ENCODE assay signal across 8 cellular contexts in the genomic region with DNA sequence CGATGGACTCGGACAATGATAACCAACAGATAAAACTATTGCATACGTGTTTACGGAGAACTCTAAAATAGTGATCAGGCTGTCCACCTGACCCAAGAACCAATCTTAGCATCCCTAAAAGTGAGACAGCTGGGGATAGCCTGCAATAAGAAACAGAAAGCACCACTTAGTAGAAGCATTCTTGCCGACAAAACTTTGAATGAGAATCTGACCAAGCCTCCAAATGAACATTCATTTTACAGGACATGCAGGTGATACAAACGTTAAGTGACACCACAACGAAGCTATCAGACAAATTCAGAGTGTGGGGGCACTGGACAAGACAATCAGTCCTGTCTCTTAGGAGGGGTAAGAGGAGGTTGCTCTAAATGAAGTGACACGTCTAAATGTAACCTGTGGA. TPM values are rescaled to one million over a fixed set of nuclear protein-coding genes. Genes with fewer than 3 reads are reported as not detected.
DNase-seq lines count a peak whose midpoint lies in the region; FAIRE-seq and TF ChIP-seq lines count a peak whose summit lies in the region.

No MANE protein-coding gene starts in this region.

- H3K27me3 ChIP-seq in esophagus (ENCODE audit: control insufficient read depth in 1 of 2, insufficient read depth in 2 of 2, low read length in 2 of 2), result no peaks in the 10 kb centered on the region

- H3K4me3 ChIP-seq in esophagus (ENCODE audit: low read depth in 1 of 2, low read length in 2 of 2) (peak overlapping the region; percentile 7 to 70), retinal pigment epithelial cell (ENCODE audit: low read length) (peak overlapping the region; percentile 75)

- FAIRE-seq in GM12891 (lab: Jason Lieb, UNC), result peak; percentile 41

- TF ChIP-seq POLR2A in GM12891 (IDR thresholded peaks at IDR 0.05; ENCODE audit: low read depth, low read length), result no peak

- no peak overlapping the region for H3K27ac ChIP-seq in esophagus (ENCODE audit: low read depth in 2 of 2, low read length in 1 of 2)

- no peaks in the 10 kb centered on the region for H3K9me3 ChIP-seq in esophagus (ENCODE audit: control insufficient read depth in 2 of 2, insufficient read depth in 1 of 2, low read depth in 1 of 2, low read length in 1 of 2)

- H3K36me3 ChIP-seq in esophagus (ENCODE audit: control insufficient read depth in 2 of 2, insufficient read depth in 2 of 2, low read length in 1 of 2), result peaks cover 0 to 4% of the 10 kb centered on the region in 2 donors

- no peak for TF ChIP-seq CTCF in retinal pigment epithelial cell (conservative IDR thresholded peaks at IDR 0.05; ENCODE audit: low read depth, low read length)

- DNase-seq in GM12891 (ENCODE audit: insufficient read length, low spot score) (no peak), RPMI8226 (peak; percentile 13), retinal pigment epithelial cell (ENCODE audit: low read depth) (no peak), dedifferentiated amniotic fluid mesenchymal stem cell (ENCODE audit: extremely low spot score) (no peak), COLO829 (ENCODE audit: low spot score) (no peak), SHP77 (lab: John Stamatoyannopoulos, UW) (no peak)
- no peak for DNase-seq in stimulated activated CD4-positive, alpha-beta T cell treated with anti-CD3 and anti-CD28 coated beads, Interleukin-12 subunit alpha, Interleukin-12 subunit beta, amount 100 ng/mL, for 4 hours

- H3K4me1 ChIP-seq in esophagus (ENCODE audit: control insufficient read depth in 2 of 2, insufficient read depth in 2 of 2, low read length in 1 of 2), result no peaks in the 10 kb centered on the region

- 45 to 46% methylated on average over 8 of the region's 8 CpGs for WGBS in esophagus, 2 donors

TF ChIP-seq in GM12891, 5 proteins besides CTCF, POLR2A, EP300 and RAD21:
- TF ChIP-seq TAF1 (IDR thresholded peaks at IDR 0.05; ENCODE audit: low read depth, low read length) (no peak), SPI1 (IDR thresholded peaks at IDR 0.05; ENCODE audit: low read depth, low read length) (no peak), PAX5 (IDR thresholded peaks at IDR 0.05; ENCODE audit: insufficient read depth, low read length, severe bottlenecking) (no peak), POLR2AphosphoS5 (IDR thresholded peaks at IDR 0.05; ENCODE audit: low read depth, low read length) (no peak), POU2F2 (IDR thresholded peaks at IDR 0.05; ENCODE audit: low read depth, low read length) (no peak)

RNA-seq across cellular contexts. Expression of a gene that starts 1.2 kb away (rescaled TPM):
- polyA plus RNA-seq in GM12891 (2012; ENCODE audit: low read depth, missing spikeins), result 81.4 TPM
- polyA plus RNA-seq in esophagus, result 10 to 100 TPM; 48.2 to 54.1 TPM
